In the genomic region with DNA sequence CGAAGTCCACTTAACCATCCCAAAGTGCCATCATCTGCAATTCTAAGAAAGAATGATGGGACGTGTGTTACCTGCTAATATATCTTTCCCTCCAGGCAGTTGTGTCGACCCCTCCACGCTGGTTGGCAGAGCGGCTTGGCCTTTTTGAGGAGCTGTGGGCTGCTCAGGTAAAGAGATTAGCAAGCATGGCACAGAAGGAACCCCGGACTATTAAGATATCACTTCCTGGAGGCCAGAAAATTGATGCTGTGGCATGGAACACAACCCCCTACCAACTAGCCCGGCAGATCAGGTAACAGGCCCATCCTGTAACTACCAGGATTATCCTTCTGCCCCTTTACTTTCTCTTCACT, we compare ENCODE assay signal across 8 cellular contexts. TPM values are rescaled to one million over a fixed set of nuclear protein-coding genes. Genes with fewer than 3 reads are reported as not detected.
A peak's percentile ranks its signal among the peaks of the same experiment; 100 is the strongest.
DNase-seq lines count a peak whose midpoint lies in the region; ATAC-seq, FAIRE-seq and TF ChIP-seq lines count a peak whose summit lies in the region.

No MANE protein-coding gene starts in this region.

- H3K4me2 ChIP-seq in HepG2 (ENCODE audit: low read depth, low read length) = peak overlapping the region; percentile 92

- peaks cover 8 to 28% of the 10 kb centered on the region in 2 experiments; a peak in 4 of 5 replicates for H3K36me3 ChIP-seq in HepG2 (replicated peaks in 1 of 2; ENCODE audit: control insufficient read depth in 1 of 2, insufficient read depth in 2 of 2, low read length in 2 of 2)
- peaks cover 21 to 38% (median 25%) of the 10 kb centered on the region in 3 donors for H3K36me3 ChIP-seq in tibial artery

- TSS peak; percentile 81 for BruUV-seq in HepG2 (replicated peaks; lab: Mats Ljungman, UMichigan)

- ATAC-seq in activated naive CD8-positive, alpha-beta T cell treated with anti-CD3 and anti-CD28 coated beads, Interleukin-2, amount 50 U/mL, for 24 hours = no peak
- ATAC-seq in HepG2 (no peak), HG02759 (IDR thresholded peaks at IDR 0.05; ENCODE audit: unreplicated experiment) (no peak), HG03039 (IDR thresholded peaks at IDR 0.05; ENCODE audit: unreplicated experiment) (no peak)

- POLR2A ChIA-PET in HepG2 (lab: Yijun Ruan, JAX) = interaction anchor here (0.9 to 1.5 kb wide), 7 partner anchors 21 to 209 kb away, joined by 3 to 6 read pairs (median 3); a partner anchor contains a TSS

- WGBS in HepG2 (ENCODE audit: low lambda C conversion rate) = 0% methylated on average over 7 of the region's 7 CpGs

- no peaks in the 10 kb centered on the region for H3K9me3 Mint-ChIP-seq in activated CD4-positive, alpha-beta T cell treated with anti-CD3 and anti-CD28 coated beads, Interleukin-2, amount 10 ng/mL, durations not matched to agents 24 days and 14 days
- H3K9me3 Mint-ChIP-seq in activated naive CD8-positive, alpha-beta T cell treated with anti-CD3 and anti-CD28 coated beads, Interleukin-2, amount 50 U/mL, for 24 hours = no peaks in the 10 kb centered on the region

- H2AFZ ChIP-seq in HepG2 (ENCODE audit: low read length) = no peak overlapping the region

- H3K9me3 ChIP-seq in HepG2 (ENCODE audit: low read length) (no peaks in the 10 kb centered on the region), tibial artery (no peaks in the 10 kb centered on the region)

- no peak for TF ChIP-seq CTCF in HepG2 (CRISPR knock-in tag; IDR thresholded peaks at IDR 0.05)
- no peak for TF ChIP-seq CTCF in tibial artery (IDR thresholded peaks at IDR 0.05)

- no peaks in the 10 kb centered on the region for H3K27me3 Mint-ChIP-seq in activated CD4-positive, alpha-beta T cell treated with anti-CD3 and anti-CD28 coated beads, Interleukin-2, amount 10 ng/mL, durations not matched to agents 24 days and 14 days
- no peaks in the 10 kb centered on the region for H3K27me3 Mint-ChIP-seq in activated naive CD8-positive, alpha-beta T cell treated with anti-CD3 and anti-CD28 coated beads, Interleukin-2, amount 50 U/mL, for 24 hours

- intact Hi-C loops in activated CD4-positive, alpha-beta T cell treated with anti-CD3 and anti-CD28 coated beads, Interleukin-2, amount 10 ng/mL, durations not matched to agents 24 days and 14 days (cut with micrococcal nuclease) = loop anchor here (1.0 to 10.0 kb wide), 7 partner anchors 28 to 517 kb away; a partner anchor contains a TSS
- intact Hi-C loops in HepG2 (cut with micrococcal nuclease; ENCODE audit: unreplicated experiment) = loop anchor here (1.0 kb wide), 1 partner anchor 45 kb away; no protein-coding TSS in a partner anchor
- intact Hi-C loops in tibial artery (cut with DNase I; ENCODE audit: low total_unique reads) = no loop called here

- H3K27me3 ChIP-seq in HepG2 (ENCODE audit: control insufficient read depth in 1 of 2, insufficient read depth in 2 of 2, low read length in 2 of 2) = no peaks in the 10 kb centered on the region
- no peaks in the 10 kb centered on the region for H3K27me3 ChIP-seq in tibial artery

- peak; percentile 68 for DNase-seq in activated CD4-positive, alpha-beta T cell treated with anti-CD3 and anti-CD28 coated beads, Interleukin-2, amount 10 ng/mL, durations not matched to agents 24 days and 14 days
- DNase-seq in activated CD4-positive, alpha-beta T cell treated with anti-CD3 and anti-CD28 coated beads for 4 hours = no peak
- no peak for DNase-seq in activated naive CD8-positive, alpha-beta T cell treated with anti-CD3 and anti-CD28 coated beads, Interleukin-2, amount 50 U/mL, for 24 hours
- no peak for DNase-seq in HepG2 (ENCODE audit: low spot score)
- no peak for DNase-seq in tibial artery
- no peak for DNase-seq in COR-L47 (lab: John Stamatoyannopoulos, UW)

- H4K20me1 ChIP-seq in HepG2 (ENCODE audit: insufficient read depth, low read length) = no peaks in the 10 kb centered on the region

- TF ChIP-seq RAD21 in HepG2 (CRISPR knock-in tag; IDR thresholded peaks at IDR 0.05) = no peak

- CTCF ChIA-PET in HepG2 (lab: Yijun Ruan, JAX; ENCODE audit: low intra/inter-chr PET ratio, low total read pairs) = no interaction called here

- TF ChIP-seq POLR2A in HepG2 (IDR thresholded peaks at IDR 0.05; ENCODE audit: insufficient read depth in 1 of 2, low read depth in 2 of 2, low read length in 2 of 2) = no peak

- peak overlapping the region; percentile 30 for H3K27ac ChIP-seq in HepG2 (ENCODE audit: extremely low read length, insufficient read depth, low read length)
- peak overlapping the region; percentile 61 to 77 for H3K27ac ChIP-seq in tibial artery

- H3K4me1 Mint-ChIP-seq in activated CD4-positive, alpha-beta T cell treated with anti-CD3 and anti-CD28 coated beads, Interleukin-2, amount 10 ng/mL, durations not matched to agents 24 days and 14 days = peaks cover 21% of the 10 kb centered on the region
- H3K4me1 Mint-ChIP-seq in activated naive CD8-positive, alpha-beta T cell treated with anti-CD3 and anti-CD28 coated beads, Interleukin-2, amount 50 U/mL, for 24 hours = peaks cover 13% of the 10 kb centered on the region

- peak overlapping the region; percentile 78 to 80 (median 80) for H3K4me3 ChIP-seq in HepG2 (replicated peaks in 1 of 3; ENCODE audit: insufficient read depth in 1 of 3, low read depth in 2 of 3, low read length in 3 of 3)
- peak overlapping the region; percentile 69 to 70 for H3K4me3 ChIP-seq in tibial artery

- peaks cover 28% of the 10 kb centered on the region for H3K36me3 Mint-ChIP-seq in activated CD4-positive, alpha-beta T cell treated with anti-CD3 and anti-CD28 coated beads, Interleukin-2, amount 10 ng/mL, durations not matched to agents 24 days and 14 days (ENCODE audit: low read depth)
- H3K36me3 Mint-ChIP-seq in activated naive CD8-positive, alpha-beta T cell treated with anti-CD3 and anti-CD28 coated beads, Interleukin-2, amount 50 U/mL, for 24 hours (ENCODE audit: low read depth) = peaks cover 20% of the 10 kb centered on the region

- in situ Hi-C loops in HepG2 (cut with HindIII; ENCODE audit: extremely low pct_ligation_motif_present, low pct_unique_long_range_greater_than_20kb) = loop anchor here (5.0 kb wide), 1 partner anchor 45 kb away; no protein-coding TSS in a partner anchor

- H3K79me2 ChIP-seq in HepG2 (ENCODE audit: insufficient read depth, low read length) = peaks cover 11% of the 10 kb centered on the region

- H3K27ac Mint-ChIP-seq in activated CD4-positive, alpha-beta T cell treated with anti-CD3 and anti-CD28 coated beads, Interleukin-2, amount 10 ng/mL, durations not matched to agents 24 days and 14 days = peak overlapping the region; percentile 97
- H3K27ac Mint-ChIP-seq in activated naive CD8-positive, alpha-beta T cell treated with anti-CD3 and anti-CD28 coated beads, Interleukin-2, amount 50 U/mL, for 24 hours = peak overlapping the region; percentile 92

- peak overlapping the region; percentile 87 for H3K4me3 Mint-ChIP-seq in activated CD4-positive, alpha-beta T cell treated with anti-CD3 and anti-CD28 coated beads, Interleukin-2, amount 10 ng/mL, durations not matched to agents 24 days and 14 days
- peak overlapping the region; percentile 86 for H3K4me3 Mint-ChIP-seq in activated naive CD8-positive, alpha-beta T cell treated with anti-CD3 and anti-CD28 coated beads, Interleukin-2, amount 50 U/mL, for 24 hours

- TF ChIP-seq EP300 in HepG2 (IDR thresholded peaks at IDR 0.05; ENCODE audit: low read depth in 2 of 2, low read length in 2 of 2) = no peak
- TF ChIP-seq EP300 in HepG2 (CRISPR knock-in tag; IDR thresholded peaks at IDR 0.05; ENCODE audit: borderline replicate concordance) = no peak

- no peak for FAIRE-seq in HepG2 (lab: Jason Lieb, UNC)

- peak overlapping the region; percentile 72 for H3K9ac ChIP-seq in HepG2 (ENCODE audit: insufficient read depth, low read depth, low read length)

- H3K4me1 ChIP-seq in HepG2 (ENCODE audit: insufficient read depth, low read length) = peaks cover 24% of the 10 kb centered on the region
- peaks cover 0 to 13% (median 6%) of the 10 kb centered on the region in 4 donors for H3K4me1 ChIP-seq in tibial artery

RNA-seq across cellular contexts. Expression of a gene that starts 0.5 kb away (rescaled TPM):
- total RNA-seq in activated CD4-positive, alpha-beta T cell treated with anti-CD3 and anti-CD28 coated beads, Interleukin-2, amount 10 ng/mL, durations not matched to agents 24 days and 14 days = 68.8 and 77.4 TPM in 2 replicates
- total RNA-seq in HepG2 (2016; rRNA removed; fragmentation: Illumina TruSeq; extraction: Trizol) = 18.9 and 22.8 TPM in 2 replicates
- 8.4 and 12.5 TPM in 2 replicates for total RNA-seq in HepG2 (2016; cell fraction: cytosol; rRNA removed; fragmentation: Illumina TruSeq; extraction: Trizol; ENCODE audit: low read depth)
- total RNA-seq in HepG2 (2016; cell fraction: insoluble cytoplasmic fraction; rRNA removed; fragmentation: Illumina TruSeq; extraction: Trizol) = 15.6 and 22.5 TPM in 2 replicates
- 6.5 and 7.5 TPM in 2 replicates for total RNA-seq in HepG2 (2016; cell fraction: membrane; rRNA removed; fragmentation: Illumina TruSeq; extraction: Trizol)
- 16.0 and 18.6 TPM in 2 replicates for total RNA-seq in HepG2 (2016; cell fraction: nucleus; rRNA removed; fragmentation: Illumina TruSeq; extraction: Trizol)
- 21.3 and 23.6 TPM in 2 replicates for polyA plus RNA-seq in HepG2 (2011; rRNA removed)
- 17.2 and 22.5 TPM in 2 replicates for polyA plus RNA-seq in HepG2 (2011; cell fraction: cytosol; rRNA removed)
- polyA plus RNA-seq in HepG2 (2011; cell fraction: nucleus; rRNA removed) = 28.5 and 36.4 TPM in 2 replicates
- polyA plus RNA-seq in HepG2 (2012) = 11.0 and 12.1 TPM in 2 replicates
- polyA plus RNA-seq in HepG2 (2016; cell fraction: cytosol; fragmentation: Illumina TruSeq; extraction: Trizol; ENCODE audit: low read depth) = 2.0 and 3.5 TPM in 2 replicates
- 16.5 and 17.4 TPM in 2 replicates for polyA plus RNA-seq in HepG2 (2016; cell fraction: insoluble cytoplasmic fraction; fragmentation: Illumina TruSeq; extraction: Trizol; ENCODE audit: low read depth)
- polyA plus RNA-seq in HepG2 (2016; cell fraction: membrane; fragmentation: Illumina TruSeq; extraction: Trizol; ENCODE audit: low read depth) = 4.3 and 5.2 TPM in 2 replicates
- 24.5 and 28.0 TPM in 2 replicates for polyA plus RNA-seq in HepG2 (2016; cell fraction: nucleus; fragmentation: Illumina TruSeq; extraction: Trizol; ENCODE audit: insufficient read depth, low read depth)
- 22.4 and 80.2 TPM in 2 replicates for polyA minus RNA-seq in HepG2 (2011; rRNA and poly(A)+ RNA removed; ENCODE audit: low replicate concordance)
- 6.8 and 10.1 TPM in 2 replicates for polyA minus RNA-seq in HepG2 (2011; cell fraction: cytosol; rRNA and poly(A)+ RNA removed)
- polyA minus RNA-seq in HepG2 (2011; cell fraction: nucleus; rRNA and poly(A)+ RNA removed) = 20.9 and 25.6 TPM in 2 replicates

RNA-seq across cellular contexts. Expression of a gene that starts 20.2 kb away (rescaled TPM):
- 1.5 and 2.4 TPM in 2 replicates for total RNA-seq in activated CD4-positive, alpha-beta T cell treated with anti-CD3 and anti-CD28 coated beads, Interleukin-2, amount 10 ng/mL, durations not matched to agents 24 days and 14 days
- total RNA-seq in HepG2 (2016; rRNA removed; fragmentation: Illumina TruSeq; extraction: Trizol) = 0.13 and 0.42 TPM in 2 replicates
- total RNA-seq in HepG2 (2016; cell fraction: cytosol; rRNA removed; fragmentation: Illumina TruSeq; extraction: Trizol; ENCODE audit: low read depth) = 0.20 and 0.26 TPM in 2 replicates
- total RNA-seq in HepG2 (2016; cell fraction: insoluble cytoplasmic fraction; rRNA removed; fragmentation: Illumina TruSeq; extraction: Trizol) = 0.32 TPM in 1 of 2 replicates, not detected in the other
- total RNA-seq in HepG2 (2016; cell fraction: membrane; rRNA removed; fragmentation: Illumina TruSeq; extraction: Trizol) = 0.19 and 0.31 TPM in 2 replicates
- total RNA-seq in HepG2 (2016; cell fraction: nucleus; rRNA removed; fragmentation: Illumina TruSeq; extraction: Trizol) = 0.53 and 0.84 TPM in 2 replicates
- polyA plus RNA-seq in HepG2 (2011; rRNA removed) = 1.0 and 1.4 TPM in 2 replicates
- polyA plus RNA-seq in HepG2 (2011; cell fraction: cytosol; rRNA removed) = 0.47 and 0.51 TPM in 2 replicates
- polyA plus RNA-seq in HepG2 (2011; cell fraction: nucleus; rRNA removed) = 4.9 and 5.0 TPM in 2 replicates
- polyA plus RNA-seq in HepG2 (2012) = 0.64 and 1.1 TPM in 2 replicates
- polyA plus RNA-seq in HepG2 (2016; cell fraction: cytosol; fragmentation: Illumina TruSeq; extraction: Trizol; ENCODE audit: low read depth) = 0.29 and 0.53 TPM in 2 replicates
- 0.15 TPM in 1 of 2 replicates, not detected in the other for polyA plus RNA-seq in HepG2 (2016; cell fraction: insoluble cytoplasmic fraction; fragmentation: Illumina TruSeq; extraction: Trizol; ENCODE audit: low read depth)
- polyA plus RNA-seq in HepG2 (2016; cell fraction: membrane; fragmentation: Illumina TruSeq; extraction: Trizol; ENCODE audit: low read depth) = 0.24 and 0.42 TPM in 2 replicates
- 3.5 TPM in 2 replicates for polyA plus RNA-seq in HepG2 (2016; cell fraction: nucleus; fragmentation: Illumina TruSeq; extraction: Trizol; ENCODE audit: insufficient read depth, low read depth)
- 0.20 and 8.4 TPM in 2 replicates for polyA minus RNA-seq in HepG2 (2011; rRNA and poly(A)+ RNA removed; ENCODE audit: low replicate concordance)
- polyA minus RNA-seq in HepG2 (2011; cell fraction: cytosol; rRNA and poly(A)+ RNA removed) = 0.69 TPM in 1 of 2 replicates, not detected in the other
- 0.90 and 0.99 TPM in 2 replicates for polyA minus RNA-seq in HepG2 (2011; cell fraction: nucleus; rRNA and poly(A)+ RNA removed)

RNA-seq across cellular contexts. Expression of a gene that starts 27.8 kb away (rescaled TPM):
- total RNA-seq in activated CD4-positive, alpha-beta T cell treated with anti-CD3 and anti-CD28 coated beads, Interleukin-2, amount 10 ng/mL, durations not matched to agents 24 days and 14 days = not detected in 2 replicates
- 0.71 TPM in 1 of 2 replicates, not detected in the other for total RNA-seq in HepG2 (2016; rRNA removed; fragmentation: Illumina TruSeq; extraction: Trizol)
- total RNA-seq in HepG2 (2016; cell fraction: cytosol; rRNA removed; fragmentation: Illumina TruSeq; extraction: Trizol; ENCODE audit: low read depth) = 1.2 and 1.9 TPM in 2 replicates
- 0.40 and 1.6 TPM in 2 replicates for total RNA-seq in HepG2 (2016; cell fraction: insoluble cytoplasmic fraction; rRNA removed; fragmentation: Illumina TruSeq; extraction: Trizol)
- total RNA-seq in HepG2 (2016; cell fraction: membrane; rRNA removed; fragmentation: Illumina TruSeq; extraction: Trizol) = 1.9 and 2.4 TPM in 2 replicates
- total RNA-seq in HepG2 (2016; cell fraction: nucleus; rRNA removed; fragmentation: Illumina TruSeq; extraction: Trizol) = 0.84 TPM in 1 of 2 replicates, not detected in the other
- 0.20 and 0.33 TPM in 2 replicates for polyA plus RNA-seq in HepG2 (2011; rRNA removed)
- polyA plus RNA-seq in HepG2 (2011; cell fraction: cytosol; rRNA removed) = 0.48 TPM in 1 of 2 replicates, not detected in the other
- polyA plus RNA-seq in HepG2 (2011; cell fraction: nucleus; rRNA removed) = 0.45 TPM in 1 of 2 replicates, not detected in the other
- polyA plus RNA-seq in HepG2 (2012) = 0.41 and 0.44 TPM in 2 replicates
- 1.0 and 1.6 TPM in 2 replicates for polyA plus RNA-seq in HepG2 (2016; cell fraction: cytosol; fragmentation: Illumina TruSeq; extraction: Trizol; ENCODE audit: low read depth)
- polyA plus RNA-seq in HepG2 (2016; cell fraction: insoluble cytoplasmic fraction; fragmentation: Illumina TruSeq; extraction: Trizol; ENCODE audit: low read depth) = 0.53 and 1.0 TPM in 2 replicates
- 0.48 and 1.3 TPM in 2 replicates for polyA plus RNA-seq in HepG2 (2016; cell fraction: membrane; fragmentation: Illumina TruSeq; extraction: Trizol; ENCODE audit: low read depth)
- 3.8 and 3.9 TPM in 2 replicates for polyA plus RNA-seq in HepG2 (2016; cell fraction: nucleus; fragmentation: Illumina TruSeq; extraction: Trizol; ENCODE audit: insufficient read depth, low read depth)
- polyA minus RNA-seq in HepG2 (2011; rRNA and poly(A)+ RNA removed; ENCODE audit: low replicate concordance) = not detected in 2 replicates
- polyA minus RNA-seq in HepG2 (2011; cell fraction: cytosol; rRNA and poly(A)+ RNA removed) = not detected in 2 replicates
- polyA minus RNA-seq in HepG2 (2011; cell fraction: nucleus; rRNA and poly(A)+ RNA removed) = 1.6 TPM in 1 of 2 replicates, not detected in the other
